Comparison of ENCODE assay signal across 9 cellular contexts in genomic region chr12:99810718-99811593, GRCh38.
DNase-seq lines count a peak whose midpoint lies in the region; ATAC-seq and TF ChIP-seq lines count a peak whose summit lies in the region.
"Had no signal": no experiment of that assay in that cellular context is flagged by ENCODE, and none has a peak within 500 bp of the region (broad histone marks: within the 10 kb centered on the region; RNA-seq: fewer than 3 reads in every experiment).

No MANE protein-coding gene starts in this region.

- no peaks in the 10 kb centered on the region for H3K79me2 ChIP-seq in GM23248 (ENCODE audit: insufficient read depth)

- H3K4me1 ChIP-seq in GM23248 (ENCODE audit: insufficient read depth): no peaks in the 10 kb centered on the region
- H3K4me1 ChIP-seq in breast epithelium: no peaks in the 10 kb centered on the region

- no peaks in the 10 kb centered on the region for H3K9me3 Mint-ChIP-seq in nephron progenitor cell
- H3K9me3 Mint-ChIP-seq in naive thymus-derived CD8-positive, alpha-beta T cell: peaks cover 0 to 3% (median 0%) of the 10 kb centered on the region in 9 donors

- no peaks in the 10 kb centered on the region for H3F3A ChIP-seq in GM23248 (ENCODE audit: insufficient read depth)

- no peak for TF ChIP-seq POLR2A in breast epithelium (IDR thresholded peaks at IDR 0.05)

- no peaks in the 10 kb centered on the region for H3K36me3 ChIP-seq in GM23248 (ENCODE audit: low read depth)
- no peaks in the 10 kb centered on the region for H3K36me3 ChIP-seq in breast epithelium

- no peak overlapping the region for H3K27ac Mint-ChIP-seq in nephron progenitor cell
- H3K27ac Mint-ChIP-seq in naive thymus-derived CD8-positive, alpha-beta T cell: no peak overlapping the region
- H3K27ac Mint-ChIP-seq: memory B cell had no signal

- H4K20me1 ChIP-seq in GM23248 (ENCODE audit: insufficient read depth): no peaks in the 10 kb centered on the region

- intact Hi-C loops in breast epithelium (cut with DNase I; ENCODE audit: low total_unique reads): no loop called here

- in situ Hi-C loops in GM23248 (cut with MboI): no loop called here

- H3K27me3 ChIP-seq in GM23248 (replicated peaks; ENCODE audit: insufficient read depth) (no peaks in the 10 kb centered on the region), breast epithelium (no peaks in the 10 kb centered on the region)

- no peak overlapping the region for H3K4me3 ChIP-seq in GM23248
- H3K4me3 ChIP-seq in breast epithelium: no peak overlapping the region

- WGBS in GM23248 (ENCODE audit: low coverage in 1 of 2, low lambda C conversion rate in 2 of 2, missing lambda C conversion rate in 2 of 2), 2 experiments: 24 to 26% methylated on average over 2 of the region's 2 CpGs

- no peak overlapping the region for H3K27ac ChIP-seq in GM23248
- H3K27ac ChIP-seq in breast epithelium: no peak overlapping the region

- H3K9me2 ChIP-seq in GM23248 (ENCODE audit: insufficient read depth): no peaks in the 10 kb centered on the region

- no peaks in the 10 kb centered on the region for H3K4me1 Mint-ChIP-seq in nephron progenitor cell
- H3K4me1 Mint-ChIP-seq in naive thymus-derived CD8-positive, alpha-beta T cell: no peaks in the 10 kb centered on the region
- H3K4me1 Mint-ChIP-seq: memory B cell had no signal

- TF ChIP-seq CTCF in breast epithelium (IDR thresholded peaks at IDR 0.05) (peak; percentile 20 to 45 (median 21)), nephron progenitor cell (IDR thresholded peaks at IDR 0.05) (no peak)

- H3K9me3 ChIP-seq in GM23248 (ENCODE audit: low read depth) (no peaks in the 10 kb centered on the region), breast epithelium (no peaks in the 10 kb centered on the region)

- no peak overlapping the region for H3K4me2 ChIP-seq in GM23248 (ENCODE audit: unreplicated experiment)

- ATAC-seq in naive thymus-derived CD8-positive, alpha-beta T cell: no peak
- no peak for ATAC-seq in stimulated activated naive CD8-positive, alpha-beta T cell treated with anti-CD3 and anti-CD28 coated beads, Interleukin-15, Interleukin-2, amounts not matched to agents 100 U/mL and 50 U/mL, for 24 hours

- no peak overlapping the region for H3K9ac ChIP-seq in GM23248

- H3K4me3 Mint-ChIP-seq in nephron progenitor cell: no peak overlapping the region
- H3K4me3 Mint-ChIP-seq in naive thymus-derived CD8-positive, alpha-beta T cell: no peak overlapping the region
- H3K4me3 Mint-ChIP-seq: memory B cell had no signal

- peak; percentile 55 for DNase-seq in GM23248
- DNase-seq in NCI-H2196 treated with DMSO at 0.1 percent for 48 hours (lab: John Stamatoyannopoulos, UW; ENCODE audit: unreplicated experiment): peak; percentile 77
- no peak for DNase-seq in breast epithelium (ENCODE audit: low spot score in 2 of 2)
- peak; percentile 52 for DNase-seq in mucosa of gallbladder (ENCODE audit: low spot score)
- DNase-seq in nephron progenitor cell: no peak
- no peak for DNase-seq in naive thymus-derived CD8-positive, alpha-beta T cell
- DNase-seq in GDM1 (lab: John Stamatoyannopoulos, UW): no peak
- DNase-seq in stimulated activated naive CD8-positive, alpha-beta T cell treated with anti-CD3 and anti-CD28 coated beads, Interleukin-15, Interleukin-2, amounts not matched to agents 100 U/mL and 50 U/mL, for 24 hours: no peak

- H3K36me3 Mint-ChIP-seq in nephron progenitor cell (ENCODE audit: low read depth): no peaks in the 10 kb centered on the region
- H3K36me3 Mint-ChIP-seq in naive thymus-derived CD8-positive, alpha-beta T cell: no peaks in the 10 kb centered on the region
- H3K36me3 Mint-ChIP-seq: memory B cell had no signal

- no peaks in the 10 kb centered on the region for H3K27me3 Mint-ChIP-seq in nephron progenitor cell (ENCODE audit: low read depth, poor library complexity)
- H3K27me3 Mint-ChIP-seq in naive thymus-derived CD8-positive, alpha-beta T cell: no peaks in the 10 kb centered on the region
- H3K27me3 Mint-ChIP-seq: memory B cell had no signal

- POLR2A ChIA-PET in naive thymus-derived CD8-positive, alpha-beta T cell (lab: Charles Lee): no interaction called here

- H2AFZ ChIP-seq in GM23248: no peak overlapping the region

Comparison
In these comparisons a context has a peak if more than half of its experiments do, and no peak if none do; other contexts are left out.
1. DNase-seq: peak in GM23248 (single experiment), NCI-H2196 treated with DMSO at 0.1 percent for 48 hours (single experiment) and mucosa of gallbladder (single experiment); none in breast epithelium (0 of 2), nephron progenitor cell (single experiment), naive thymus-derived CD8-positive, alpha-beta T cell (0 of 10), GDM1 (single experiment) and stimulated activated naive CD8-positive, alpha-beta T cell treated with anti-CD3 and anti-CD28 coated beads, Interleukin-15, Interleukin-2, amounts not matched to agents 100 U/mL and 50 U/mL, for 24 hours (single experiment).